38 cellular contexts compared by ENCODE assay signal in the genomic region with DNA sequence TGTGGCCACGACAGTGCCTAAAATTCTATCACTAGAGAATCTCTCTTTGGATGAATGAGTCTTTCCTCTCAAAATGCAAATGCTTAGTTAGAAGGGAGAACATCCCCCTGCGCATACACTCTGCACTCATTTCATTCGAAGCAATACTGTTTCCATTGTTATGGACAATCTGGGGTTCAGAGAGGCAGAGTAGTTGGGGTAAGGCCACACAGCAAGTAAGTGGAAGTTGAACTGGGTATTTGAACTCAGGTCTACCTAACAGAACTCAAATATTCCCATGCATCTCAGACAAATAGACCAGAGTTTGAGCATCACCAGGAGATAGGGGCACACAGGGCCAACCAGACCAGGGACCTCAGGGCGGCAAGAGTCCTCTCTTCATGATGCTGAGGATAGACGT.
"Had no signal": no experiment of that assay in that cellular context is flagged by ENCODE, and none has a peak within 500 bp of the region (broad histone marks: within the 10 kb centered on the region; RNA-seq: fewer than 3 reads in every experiment).

No MANE protein-coding gene starts in this region.

- H3K27ac ChIP-seq: brain microvascular endothelial cell, breast epithelium, cardiac muscle cell, WERI-Rb-1 had no signal

- H3K4me3 ChIP-seq: adrenal gland, body of pancreas, breast epithelium, cardiac muscle cell had no signal

- H3K36me3 ChIP-seq: adrenal gland, brain microvascular endothelial cell, breast epithelium, cardiac muscle cell had no signal

- FAIRE-seq: astrocyte, TTC549 had no signal

- H3K27me3 ChIP-seq: adrenal gland, body of pancreas, breast epithelium, cardiac muscle cell had no signal

- ATAC-seq: activated CD4-positive, alpha-beta T cell treated with anti-CD3 and anti-CD28 coated beads for 36 hours; activated CD4-positive, CD25-positive, alpha-beta regulatory T cell treated with anti-CD3 and anti-CD28 coated beads, Interleukin-2, amount 50 U/mL, for 24 hours; activated CD8-positive, alpha-beta T cell treated with anti-CD3 and anti-CD28 coated beads for 36 hours; activated naive CD4-positive, alpha-beta T cell treated with anti-CD3 and anti-CD28 coated beads, Interleukin-2, amount 50 U/mL, for 72 hours; activated T-cell treated with anti-CD3 and anti-CD28 coated beads, Interleukin-2, amount 50 U/mL, for 4 hours; activated T-cell treated with anti-CD3 and anti-CD28 coated beads, Interleukin-2, amount 50 U/mL, for 72 hours; activated T-helper 17 cell treated with anti-CD3 and anti-CD28 coated beads, Interleukin-2, amount 50 U/mL, for 72 hours; body of pancreas; WTC11 had no signal

- H3K9me3 ChIP-seq: adrenal gland, body of pancreas, breast epithelium had no signal

- H3K4me1 ChIP-seq: breast epithelium had no signal

- DNase-seq: activated CD4-positive, alpha-beta memory T cell treated with anti-CD3 and anti-CD28 coated beads for 36 hours; activated CD4-positive, alpha-beta T cell treated with anti-CD3 and anti-CD28 coated beads for 1 hour; activated CD4-positive, alpha-beta T cell treated with anti-CD3 and anti-CD28 coated beads for 36 hours; activated CD4-positive, alpha-beta T cell treated with anti-CD3 and anti-CD28 coated beads, Interleukin-2, amount 10 ng/mL, durations not matched to agents 24 days and 14 days; activated CD4-positive, alpha-beta T cell treated with anti-CD3 and anti-CD28 coated beads, Interleukin-2, amount 50 U/mL, for 1 hour; activated CD4-positive, alpha-beta T cell treated with anti-CD3 and anti-CD28 coated beads, Interleukin-2, amount 50 U/mL, for 4 hours; activated CD4-positive, CD25-positive, alpha-beta regulatory T cell; activated CD8-positive, alpha-beta memory T cell treated with anti-CD3 and anti-CD28 coated beads, Interleukin-2, amount 50 U/mL, for 4 hours; activated CD8-positive, alpha-beta T cell treated with anti-CD3 and anti-CD28 coated beads for 36 hours; activated effector memory CD4-positive, alpha-beta T cell treated with anti-CD3 and anti-CD28 coated beads, Interleukin-2, amount 50 U/mL, for 16 hours; activated gamma-delta T cell treated with Interleukin-2 at 50 U/mL for 16 hours; activated naive CD4-positive, alpha-beta T cell; activated naive CD4-positive, alpha-beta T cell treated with anti-CD3 and anti-CD28 coated beads for 36 hours; activated naive CD4-positive, alpha-beta T cell treated with anti-CD3 and anti-CD28 coated beads, Interleukin-2, amount 50 U/mL, for 16 hours; activated naive CD8-positive, alpha-beta T cell treated with anti-CD3 and anti-CD28 coated beads for 36 hours; activated T-cell treated with anti-CD3 and anti-CD28 coated beads for 4 hours; activated T-cell treated with anti-CD3 and anti-CD28 coated beads, Interleukin-2, amount 50 U/mL, for 1 hour; activated T-cell treated with anti-CD3 and anti-CD28 coated beads, Interleukin-2, amount 50 U/mL, for 4 hours; activated T-cell treated with anti-CD3 and anti-CD28 coated beads, Interleukin-2, amount 50 U/mL, for 72 hours; amniotic stem cell; aorta; body of pancreas; brain microvascular endothelial cell; caudate nucleus; cerebellar nuclear complex; T-helper 1 cell; T-helper 2 cell; T-helper 9 cell; WERI-Rb-1 had no signal
